In the genomic region with DNA sequence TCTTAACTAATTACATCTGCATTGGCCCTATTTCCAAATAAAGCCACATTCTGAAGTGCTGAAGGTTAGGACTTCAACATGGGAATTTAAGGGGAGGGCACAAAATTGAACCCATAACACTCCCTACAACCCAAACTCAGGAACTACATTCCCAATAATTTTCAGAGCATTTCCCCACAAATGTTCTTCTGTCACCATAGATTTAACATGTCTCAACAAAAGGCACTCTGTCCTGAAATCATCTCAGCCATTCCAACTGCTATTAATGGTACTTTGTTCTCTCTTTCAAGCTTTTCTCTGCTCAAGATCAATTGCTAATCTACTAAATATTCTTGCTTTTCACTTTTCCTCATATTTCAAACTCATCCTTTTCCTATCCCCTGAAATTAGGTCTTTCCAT, we compare ENCODE assay signal across 21 cellular contexts.
DNase-seq lines count a peak whose midpoint lies in the region; ATAC-seq and TF ChIP-seq lines count a peak whose summit lies in the region.
"Had no signal": no experiment of that assay in that cellular context is flagged by ENCODE, and none has a peak within 500 bp of the region (broad histone marks: within the 10 kb centered on the region; RNA-seq: fewer than 3 reads in every experiment).

No MANE protein-coding gene starts in this region.

- intact Hi-C loops in dorsolateral prefrontal cortex (cut with DNase I), result no loop called here

- H3K4me1 ChIP-seq in Karpas-422 (ENCODE audit: low read length), result no peaks in the 10 kb centered on the region
- H3K4me1 ChIP-seq: A549, BE2C, HAP-1 had no signal

- DNase-seq in Karpas-422 (peak; percentile 5), dorsolateral prefrontal cortex (no peak), medulla oblongata (ENCODE audit: extremely low spot score) (peak; percentile 19)
- no peak for DNase-seq in stimulated activated CD4-positive, alpha-beta T cell treated with anti-CD3 and anti-CD28 coated beads, Interleukin-12 subunit alpha, Interleukin-12 subunit beta, amount 100 ng/mL, for 4 hours
- DNase-seq: 8988T; ACHN; AML-193; BE2C; Calu3; CD4-positive, alpha-beta T cell; CD8-positive, alpha-beta memory T cell; COR-L47; DMS53; DND-41; HFFc6 had no signal

- no peaks in the 10 kb centered on the region for H3K27me3 ChIP-seq in Karpas-422 (ENCODE audit: low read length)
- peaks cover 0 to 4% (median 0%) of the 10 kb centered on the region in 45 donors for H3K27me3 ChIP-seq in dorsolateral prefrontal cortex
- H3K27me3 ChIP-seq: BLaER1 treated with 17β-estradiol and CSF1 and Interleukin-3, amounts not matched to agents 10 nM and 100 nM had no signal

- H3K36me3 ChIP-seq in Karpas-422 (ENCODE audit: insufficient read depth, low read length), result no peaks in the 10 kb centered on the region
- H3K36me3 ChIP-seq: BE2C; BLaER1 treated with 17β-estradiol and CSF1 and Interleukin-3, amounts not matched to agents 10 nM and 100 nM; HAP-1 had no signal

- H3K4me3 ChIP-seq in Karpas-422 (ENCODE audit: low read length), result no peak overlapping the region
- peak overlapping the region in 1 of 59 donors; percentile 3 for H3K4me3 ChIP-seq in dorsolateral prefrontal cortex
- H3K4me3 ChIP-seq: A549; BLaER1 treated with 17β-estradiol and CSF1 and Interleukin-3, amounts not matched to agents 10 nM and 100 nM; GM23338; HAP-1 had no signal

- no peaks in the 10 kb centered on the region for H3K9me2 ChIP-seq in Karpas-422 (replicated peaks; ENCODE audit: insufficient read depth, low read length)

- no peaks in the 10 kb centered on the region for H3K79me2 ChIP-seq in Karpas-422 (ENCODE audit: low read length)

- no peak overlapping the region for H3K9ac ChIP-seq in Karpas-422 (ENCODE audit: low read length)
- H3K9ac ChIP-seq: BLaER1 treated with 17β-estradiol and CSF1 and Interleukin-3, amounts not matched to agents 10 nM and 100 nM had no signal

- ATAC-seq in HG03159 (IDR thresholded peaks at IDR 0.05; ENCODE audit: unreplicated experiment) (no peak), GM18502 (IDR thresholded peaks at IDR 0.05; ENCODE audit: poor library complexity, unreplicated experiment) (no peak)
- ATAC-seq: A549, GM23338 had no signal

- peaks cover 3% of the 10 kb centered on the region; the same call in 1 of the 2 replicates for H3K9me3 ChIP-seq in Karpas-422 (ENCODE audit: low read length)
- H3K9me3 ChIP-seq: A549, BE2C, HAP-1 had no signal

- no peak overlapping the region for H2AFZ ChIP-seq in Karpas-422 (ENCODE audit: low read length)
- H2AFZ ChIP-seq: GM23338 had no signal

- TF ChIP-seq CTCF in dorsolateral prefrontal cortex (IDR thresholded peaks at IDR 0.05 in 54 of 56, conservative IDR thresholded peaks at IDR 0.05 in 2 of 56; ENCODE audit: low read depth in 1 of 56, partially characterized antibody in 56 of 56), result no peak

- no peak overlapping the region for H3K4me2 ChIP-seq in Karpas-422 (ENCODE audit: low read depth, low read length, poor library complexity, severe bottlenecking)
- H3K4me2 ChIP-seq: A549; BLaER1 treated with 17β-estradiol and CSF1 and Interleukin-3, amounts not matched to agents 10 nM and 100 nM; GM23338 had no signal

- no peak overlapping the region for H3K27ac ChIP-seq in Karpas-422 (ENCODE audit: low read length)
- peak overlapping the region in 35 of 59 donors; percentile 0 to 73 (median 48) for H3K27ac ChIP-seq in dorsolateral prefrontal cortex
- H3K27ac ChIP-seq: A549; BLaER1 treated with 17β-estradiol and CSF1 and Interleukin-3, amounts not matched to agents 10 nM and 100 nM had no signal

- no peaks in the 10 kb centered on the region for H4K20me1 ChIP-seq in Karpas-422 (ENCODE audit: insufficient read depth, low read depth, low read length)
- H4K20me1 ChIP-seq: BLaER1 treated with 17β-estradiol and CSF1 and Interleukin-3, amounts not matched to agents 10 nM and 100 nM had no signal

Comparison
In these comparisons a context has a peak if more than half of its experiments do, and no peak if none do; other contexts are left out.
1. DNase-seq: peak in Karpas-422 (single experiment) and medulla oblongata (single experiment); none in dorsolateral prefrontal cortex (0 of 10) and stimulated activated CD4-positive, alpha-beta T cell treated with anti-CD3 and anti-CD28 coated beads, Interleukin-12 subunit alpha, Interleukin-12 subunit beta, amount 100 ng/mL, for 4 hours (single experiment).